ENCODE assay signal across 9 cellular contexts in genomic region chr15:82710208-82710555, GRCh38. TPM values are rescaled to one million over a fixed set of nuclear protein-coding genes. Genes with fewer than 3 reads are reported as not detected.
A peak's percentile ranks its signal among the peaks of the same experiment; 100 is the strongest.
DNase-seq lines count a peak whose midpoint lies in the region; ATAC-seq, FAIRE-seq and TF ChIP-seq lines count a peak whose summit lies in the region.
"Had no signal": no experiment of that assay in that cellular context is flagged by ENCODE, and none has a peak within 500 bp of the region (broad histone marks: within the 10 kb centered on the region; RNA-seq: fewer than 3 reads in every experiment).

No MANE protein-coding gene starts in this region.

- H3K27me3 ChIP-seq in adrenal gland (no peaks in the 10 kb centered on the region), keratinocyte (ENCODE audit: control insufficient read depth, extremely low read depth, insufficient read depth, low read length) (no peaks in the 10 kb centered on the region), stomach smooth muscle (ENCODE audit: control insufficient read depth in 1 of 2, insufficient read depth in 2 of 2, low read length in 2 of 2) (peaks cover 0 to 3% of the 10 kb centered on the region in 2 donors)

- peak overlapping the region; percentile 71 for H2AFZ ChIP-seq in keratinocyte (ENCODE audit: control insufficient read depth, low read length)

- no peaks in the 10 kb centered on the region for H3K36me3 Mint-ChIP-seq in activated CD8-positive, alpha-beta T cell treated with anti-CD3 and anti-CD28 coated beads for 36 hours (ENCODE audit: low read depth)
- H3K36me3 Mint-ChIP-seq in activated CD8-positive, alpha-beta T cell treated with anti-CD3 and anti-CD28 coated beads, Interleukin-2, amount 10 ng/mL, durations not matched to agents 7 days and 5 days (ENCODE audit: low read depth): no peaks in the 10 kb centered on the region
- H3K36me3 Mint-ChIP-seq: memory B cell had no signal

- peaks cover 16% of the 10 kb centered on the region for H3K27me3 Mint-ChIP-seq in activated CD8-positive, alpha-beta T cell treated with anti-CD3 and anti-CD28 coated beads for 36 hours
- H3K27me3 Mint-ChIP-seq in activated CD8-positive, alpha-beta T cell treated with anti-CD3 and anti-CD28 coated beads, Interleukin-2, amount 10 ng/mL, durations not matched to agents 7 days and 5 days (ENCODE audit: low read depth): peaks cover 2% of the 10 kb centered on the region

- no peak for TF ChIP-seq POLR2A in adrenal gland (IDR thresholded peaks at IDR 0.05)

- H3K9me3 Mint-ChIP-seq in activated CD8-positive, alpha-beta T cell treated with anti-CD3 and anti-CD28 coated beads for 36 hours: no peaks in the 10 kb centered on the region
- no peaks in the 10 kb centered on the region for H3K9me3 Mint-ChIP-seq in activated CD8-positive, alpha-beta T cell treated with anti-CD3 and anti-CD28 coated beads, Interleukin-2, amount 10 ng/mL, durations not matched to agents 7 days and 5 days (ENCODE audit: insufficient read depth)
- H3K9me3 Mint-ChIP-seq: memory B cell had no signal

- POLR2A ChIA-PET in activated CD8-positive, alpha-beta T cell treated with anti-CD3 and anti-CD28 coated beads for 36 hours (lab: Charles Lee): no interaction called here
- POLR2A ChIA-PET in activated CD8-positive, alpha-beta T cell treated with anti-CD3 and anti-CD28 coated beads, Interleukin-2, amount 10 ng/mL, durations not matched to agents 7 days and 5 days (lab: Charles Lee): interaction anchor here (1.0 kb wide), 1 partner anchor 40 kb away, joined by 3 read pairs; no protein-coding TSS in a partner anchor

- no peaks in the 10 kb centered on the region for H3K4me1 Mint-ChIP-seq in activated CD8-positive, alpha-beta T cell treated with anti-CD3 and anti-CD28 coated beads for 36 hours (ENCODE audit: low read depth)
- no peaks in the 10 kb centered on the region for H3K4me1 Mint-ChIP-seq in activated CD8-positive, alpha-beta T cell treated with anti-CD3 and anti-CD28 coated beads, Interleukin-2, amount 10 ng/mL, durations not matched to agents 7 days and 5 days (ENCODE audit: low read depth)
- H3K4me1 Mint-ChIP-seq: memory B cell had no signal

- H3K9ac ChIP-seq in keratinocyte (ENCODE audit: control insufficient read depth, extremely low read depth, insufficient read depth, low read length): no peak overlapping the region
- no peak overlapping the region for H3K9ac ChIP-seq in stomach smooth muscle (ENCODE audit: low read length in 2 of 2)

- no peaks in the 10 kb centered on the region for H3K79me2 ChIP-seq in keratinocyte (ENCODE audit: control insufficient read depth, insufficient read depth, low read length)

- no peak for ATAC-seq in activated CD8-positive, alpha-beta T cell treated with anti-CD3 and anti-CD28 coated beads for 36 hours
- ATAC-seq in activated CD8-positive, alpha-beta T cell treated with anti-CD3 and anti-CD28 coated beads, Interleukin-2, amount 10 ng/mL, durations not matched to agents 7 days and 5 days: no peak
- ATAC-seq in HG03354 (IDR thresholded peaks at IDR 0.05; ENCODE audit: poor library complexity, severe bottlenecking, unreplicated experiment): no peak
- ATAC-seq in GM21381 (IDR thresholded peaks at IDR 0.05; ENCODE audit: unreplicated experiment): no peak

- H3K4me1 ChIP-seq in adrenal gland (replicated peaks in 1 of 2) (peaks cover 4 to 6% of the 10 kb centered on the region in 2 donors), keratinocyte (ENCODE audit: control insufficient read depth, extremely low read depth, insufficient read depth, low read length) (peaks cover 3% of the 10 kb centered on the region), stomach smooth muscle (ENCODE audit: control insufficient read depth, insufficient read depth, low read length) (peaks cover 11% of the 10 kb centered on the region)

- peak overlapping the region; percentile 79 for H3K4me2 ChIP-seq in keratinocyte (ENCODE audit: control insufficient read depth, extremely low read depth, insufficient read depth, low read depth, low read length)

- TF ChIP-seq CTCF in activated CD8-positive, alpha-beta T cell treated with anti-CD3 and anti-CD28 coated beads for 36 hours (IDR thresholded peaks at IDR 0.05): no peak
- TF ChIP-seq CTCF in adrenal gland (IDR thresholded peaks at IDR 0.05): no peak
- TF ChIP-seq CTCF in keratinocyte (optimal IDR thresholded peaks at IDR 0.05 in 1 of 3, IDR thresholded peaks at IDR 0.05 in 1 of 3, conservative IDR thresholded peaks at IDR 0.05 in 1 of 3; ENCODE audit: extremely low read depth in 1 of 3, insufficient read depth in 2 of 3, low read length in 3 of 3): no peak

- no peak for DNase-seq in activated CD8-positive, alpha-beta T cell treated with anti-CD3 and anti-CD28 coated beads for 36 hours
- no peak for DNase-seq in activated CD8-positive, alpha-beta T cell treated with anti-CD3 and anti-CD28 coated beads, Interleukin-2, amount 10 ng/mL, durations not matched to agents 7 days and 5 days
- no peak for DNase-seq in adrenal gland
- no peak for DNase-seq in keratinocyte (ENCODE audit: low read depth, low spot score)
- DNase-seq in medulla oblongata (ENCODE audit: extremely low spot score): no peak

- WGBS in adrenal gland, 4 donors: 9 to 17% (median 13%) methylated on average over 8 to 14 of the region's 14 CpGs

- intact Hi-C loops in activated CD8-positive, alpha-beta T cell treated with anti-CD3 and anti-CD28 coated beads for 36 hours (cut with micrococcal nuclease): no loop called here
- intact Hi-C loops in adrenal gland (cut with DNase I): no loop called here

- dilution Hi-C loops in keratinocyte (cut with MboI; ENCODE audit: extremely low pct_ligation_motif_present, low sequenced_read_pairs): no loop called here

- CTCF ChIA-PET in activated CD8-positive, alpha-beta T cell treated with anti-CD3 and anti-CD28 coated beads for 36 hours (lab: Charles Lee): interaction anchor here (1.0 to 1.2 kb wide), 4 partner anchors 29 to 301 kb away, joined by 3 to 4 read pairs (median 3); partner anchors contain the start of gene C15orf40
- CTCF ChIA-PET in activated CD8-positive, alpha-beta T cell treated with anti-CD3 and anti-CD28 coated beads, Interleukin-2, amount 10 ng/mL, durations not matched to agents 7 days and 5 days (lab: Charles Lee): no interaction called here

- no peak for FAIRE-seq in keratinocyte (lab: Jason Lieb, UNC)

- peak overlapping the region; percentile 65 for H3K4me3 Mint-ChIP-seq in activated CD8-positive, alpha-beta T cell treated with anti-CD3 and anti-CD28 coated beads for 36 hours
- H3K4me3 Mint-ChIP-seq in activated CD8-positive, alpha-beta T cell treated with anti-CD3 and anti-CD28 coated beads, Interleukin-2, amount 10 ng/mL, durations not matched to agents 7 days and 5 days: no peak overlapping the region

- no peaks in the 10 kb centered on the region for H3K9me1 ChIP-seq in keratinocyte (ENCODE audit: control insufficient read depth, extremely low read depth, insufficient read depth, low read length)

- H3K27ac ChIP-seq in adrenal gland (peak overlapping the region in 2 of 5 donors; percentile 64), keratinocyte (ENCODE audit: control insufficient read depth, insufficient read depth, low read length) (no peak overlapping the region), stomach smooth muscle (ENCODE audit: low read length) (no peak overlapping the region)

- no peaks in the 10 kb centered on the region for H4K20me1 ChIP-seq in keratinocyte (ENCODE audit: control insufficient read depth, extremely low read depth, insufficient read depth, low read length)

- no peaks in the 10 kb centered on the region for H3K36me3 ChIP-seq in adrenal gland (replicated peaks in 1 of 2)
- H3K36me3 ChIP-seq in keratinocyte (ENCODE audit: control insufficient read depth in 2 of 2, extremely low read depth in 1 of 2, insufficient read depth in 2 of 2, low read length in 2 of 2): no peaks in the 10 kb centered on the region
- no peaks in the 10 kb centered on the region for H3K36me3 ChIP-seq in stomach smooth muscle (ENCODE audit: control insufficient read depth in 2 of 2, insufficient read depth in 2 of 2, low read length in 2 of 2)

- no peaks in the 10 kb centered on the region for H3K9me3 ChIP-seq in adrenal gland (replicated peaks in 1 of 3)
- no peaks in the 10 kb centered on the region for H3K9me3 ChIP-seq in keratinocyte (ENCODE audit: control insufficient read depth, low read depth, low read length)
- no peaks in the 10 kb centered on the region for H3K9me3 ChIP-seq in stomach smooth muscle (ENCODE audit: control insufficient read depth in 2 of 2, low read length in 2 of 2)

- H3K4me3 ChIP-seq in adrenal gland (peak overlapping the region in 3 of 4 donors; percentile 39 to 83 (median 79)), keratinocyte (ENCODE audit: control insufficient read depth in 2 of 3, extremely low read depth in 1 of 3, insufficient read depth in 2 of 3, low read depth in 1 of 3, low read length in 3 of 3) (peak overlapping the region; percentile 63 to 75 (median 67)), stomach smooth muscle (ENCODE audit: low read length in 2 of 2) (peak overlapping the region; percentile 55 to 75)

- H3K27ac Mint-ChIP-seq in activated CD8-positive, alpha-beta T cell treated with anti-CD3 and anti-CD28 coated beads for 36 hours: no peak overlapping the region
- H3K27ac Mint-ChIP-seq in activated CD8-positive, alpha-beta T cell treated with anti-CD3 and anti-CD28 coated beads, Interleukin-2, amount 10 ng/mL, durations not matched to agents 7 days and 5 days: no peak overlapping the region
- H3K27ac Mint-ChIP-seq: memory B cell had no signal

RNA-seq across cellular contexts. Expression of gene AP3B2, which starts 0.5 kb away (rescaled TPM):
- total RNA-seq in activated CD8-positive, alpha-beta T cell treated with anti-CD3 and anti-CD28 coated beads for 36 hours: under 1 TPM; 0.16 to 0.18 TPM
- total RNA-seq in activated CD8-positive, alpha-beta T cell treated with anti-CD3 and anti-CD28 coated beads, Interleukin-2, amount 10 ng/mL, durations not matched to agents 7 days and 5 days: not detected
- total RNA-seq in adrenal gland: 1 to 10 TPM in 7 of 8 donors, under 1 TPM in 1; 0.54 to 7.7 (median 3.0) TPM
- polyA plus RNA-seq in adrenal gland: 10 to 100 TPM; 10.8 to 28.9 (median 18.2) TPM
- 0.25 to 0.41 TPM (median 0.31 TPM) in 3 replicates for polyA plus RNA-seq in keratinocyte
- 0.40 TPM for polyA plus RNA-seq in keratinocyte (2011; ENCODE audit: low read depth)
- polyA plus RNA-seq in keratinocyte (2011; cell fraction: cytosol; rRNA removed): 0.38 and 0.46 TPM in 2 replicates
- polyA plus RNA-seq in keratinocyte (2011; cell fraction: nucleus; rRNA removed): 2.1 and 3.7 TPM in 2 replicates
- polyA plus RNA-seq in keratinocyte (2012; ENCODE audit: low replicate concordance): 0.14 and 0.25 TPM in 2 replicates
- polyA minus RNA-seq in keratinocyte: 0.36 TPM in 1 of 3 replicates, not detected in the others
- not detected for polyA minus RNA-seq in keratinocyte (2011; cell fraction: cytosol; rRNA and poly(A)+ RNA removed)
- 1.1 and 1.4 TPM in 2 replicates for polyA minus RNA-seq in keratinocyte (2011; cell fraction: nucleus; rRNA and poly(A)+ RNA removed)
